8 cellular contexts compared by ENCODE assay signal in genomic region chr6:1604347-1604990, GRCh38. TPM values are rescaled to one million over a fixed set of nuclear protein-coding genes. Genes with fewer than 3 reads are reported as not detected.
DNase-seq lines count a peak whose midpoint lies in the region; ATAC-seq and TF ChIP-seq lines count a peak whose summit lies in the region.

No MANE protein-coding gene starts in this region.

- TF ChIP-seq CTCF in GM12874 (IDR thresholded peaks at IDR 0.05; ENCODE audit: insufficient read depth, low read depth, low read length): peak; percentile 95
- TF ChIP-seq CTCF in PC-3 (conservative IDR thresholded peaks at IDR 0.05; ENCODE audit: low read depth, low read length): peak; percentile 89
- TF ChIP-seq CTCF in fibroblast of the aortic adventitia (IDR thresholded peaks at IDR 0.05; ENCODE audit: insufficient read depth, low read length): peak; percentile 65
- TF ChIP-seq CTCF in neural cell (IDR thresholded peaks at IDR 0.05; ENCODE audit: poor library complexity, severe bottlenecking): peak; percentile 98
- peak; percentile 85 to 96 (median 91) for TF ChIP-seq CTCF in testis (IDR thresholded peaks at IDR 0.05)

- H3K9me3 ChIP-seq in PC-3 (ENCODE audit: low read length) (no peaks in the 10 kb centered on the region), neural cell (ENCODE audit: low read length) (no peaks in the 10 kb centered on the region), testis (no peaks in the 10 kb centered on the region)

- no peaks in the 10 kb centered on the region for H3F3A ChIP-seq in PC-3 (ENCODE audit: low read length, unreplicated experiment)
- no peaks in the 10 kb centered on the region for H3F3A ChIP-seq in neural cell (ENCODE audit: insufficient read depth, low read length, poor library complexity, severe bottlenecking)

- no TSS peak for BruUV-seq in PC-3 (replicated peaks; lab: Mats Ljungman, UMichigan)

- CTCF ChIA-PET in PC-3 (lab: Charles Lee): no interaction called here

- H3K36me3 ChIP-seq in PC-3 (ENCODE audit: low read depth, low read length): no peaks in the 10 kb centered on the region
- no peaks in the 10 kb centered on the region for H3K36me3 ChIP-seq in neural cell (ENCODE audit: insufficient read depth, low read length)
- H3K36me3 ChIP-seq in testis (ENCODE audit: low read depth, missing control alignments): no peaks in the 10 kb centered on the region

- H3K4me3 ChIP-seq in PC-3 (ENCODE audit: low read length) (peak overlapping the region; percentile 76), fibroblast of the aortic adventitia (ENCODE audit: low read depth, low read length) (peak overlapping the region; percentile 57), neural cell (ENCODE audit: low read length) (peak overlapping the region; percentile 69), testis (peak overlapping the region; percentile 36 to 40)

- peak; percentile 89 for DNase-seq in PC-3
- DNase-seq in activated T-helper 1 cell treated with Interleukin-2 at 50 U/mL for 16 hours (ENCODE audit: low read depth): peak; percentile 44
- peak; percentile 38 for DNase-seq in fibroblast of the aortic adventitia (ENCODE audit: low read depth)
- DNase-seq in testis: peak; percentile 65
- no peak for DNase-seq in NCI-H1417 treated with DMSO at 0.1 percent for 48 hours (lab: John Stamatoyannopoulos, UW)

- POLR2A ChIA-PET in PC-3 (lab: Charles Lee; ENCODE audit: unreplicated experiment): no interaction called here

- H3K9ac ChIP-seq in PC-3 (ENCODE audit: low read length) (peak overlapping the region; percentile 79), neural cell (ENCODE audit: low read length) (peak overlapping the region; percentile 20)

- H3K27me3 ChIP-seq in PC-3 (ENCODE audit: low read length): no peaks in the 10 kb centered on the region
- peaks cover 77% of the 10 kb centered on the region for H3K27me3 ChIP-seq in neural cell (ENCODE audit: insufficient read depth, low read depth, low read length)
- H3K27me3 ChIP-seq in testis: no peaks in the 10 kb centered on the region

- intact Hi-C loops in PC-3 (cut with micrococcal nuclease): loop anchor here (1.0 to 2.0 kb wide), 2 partner anchors 500 to 592 kb away; no protein-coding TSS in a partner anchor
- intact Hi-C loops in testis (cut with DNase I; ENCODE audit: low total_unique reads): loop anchor here (5.0 kb wide), 1 partner anchor 593 kb away; no protein-coding TSS in a partner anchor

- peak; percentile 12 for TF ChIP-seq EP300 in neural cell (conservative IDR thresholded peaks at IDR 0.05; ENCODE audit: poor library complexity, severe bottlenecking)

- H3K79me2 ChIP-seq in PC-3 (ENCODE audit: low read length) (no peaks in the 10 kb centered on the region), neural cell (replicated peaks; ENCODE audit: insufficient read depth, low read length) (no peaks in the 10 kb centered on the region)

- TF ChIP-seq POLR2A in testis (IDR thresholded peaks at IDR 0.05): no peak

- H3K4me2 ChIP-seq in PC-3 (ENCODE audit: low read length): peak overlapping the region; percentile 99
- H3K4me2 ChIP-seq in neural cell (ENCODE audit: low read length): no peak overlapping the region

- peak; percentile 55 for ATAC-seq in HG02981 (IDR thresholded peaks at IDR 0.05; ENCODE audit: unreplicated experiment)
- ATAC-seq in PC-3: peak; percentile 95

- TF ChIP-seq RAD21 in neural cell (conservative IDR thresholded peaks at IDR 0.05): peak; percentile 99

- no peak overlapping the region for H3K27ac ChIP-seq in PC-3 (ENCODE audit: low read length)
- no peak overlapping the region for H3K27ac ChIP-seq in neural cell (ENCODE audit: low read length)
- no peak overlapping the region for H3K27ac ChIP-seq in testis

- 6% methylated on average over 7 of the region's 73 CpGs; no CpG with 5 or more reads in 1 of the 2 donors for WGBS in testis, 2 donors

- no peaks in the 10 kb centered on the region for H3K9me2 ChIP-seq in PC-3 (replicated peaks; ENCODE audit: low read length)
- no peaks in the 10 kb centered on the region for H3K9me2 ChIP-seq in neural cell (ENCODE audit: insufficient read depth, low read length)

- H4K20me1 ChIP-seq in PC-3 (ENCODE audit: low read length) (no peaks in the 10 kb centered on the region), neural cell (ENCODE audit: insufficient read depth) (no peaks in the 10 kb centered on the region)

- H3K4me1 ChIP-seq in PC-3 (ENCODE audit: insufficient read depth, low read length) (peaks cover 13% of the 10 kb centered on the region; the same call in 1 of the 2 replicates), testis (peaks cover 7% of the 10 kb centered on the region)

- H2AFZ ChIP-seq in PC-3 (ENCODE audit: low read length) (peak overlapping the region; percentile 99), neural cell (ENCODE audit: low read depth, low read length) (no peak overlapping the region)

TF ChIP-seq in neural cell, 6 proteins besides CTCF, POLR2A, EP300 and RAD21:
- TF ChIP-seq POLR2AphosphoS5 (IDR thresholded peaks at IDR 0.05): no peak
- peak; percentile 15 for TF ChIP-seq MXI1 (conservative IDR thresholded peaks at IDR 0.05; ENCODE audit: poor library complexity, severe bottlenecking)
- no peak for TF ChIP-seq TAF1 (IDR thresholded peaks at IDR 0.05; ENCODE audit: low read depth)
- TF ChIP-seq SMC3 (conservative IDR thresholded peaks at IDR 0.05; ENCODE audit: poor library complexity): peak; percentile 100

RNA-seq across cellular contexts. Expression of gene FOXC1, which starts 5.2 kb away (rescaled TPM):
- total RNA-seq in PC-3 (2014; rRNA removed) (7.3 and 12.0 TPM in 2 replicates), fibroblast of the aortic adventitia (ENCODE audit: low replicate concordance) (4.4 and 15.7 TPM in 2 replicates), testis (10 to 100 TPM in 1 of 2 donors, 1 to 10 TPM in 1; 9.4 to 10.6 TPM)
- polyA plus RNA-seq in neural cell (0.09 TPM in 1 of 2 replicates, not detected in the other), testis (ENCODE audit: insufficient read depth, low read depth, low replicate concordance) (4.7 TPM)
- polyA minus RNA-seq in neural cell: not detected in 2 replicates
